ENCODE assay signal across 21 cellular contexts in the genomic region with DNA sequence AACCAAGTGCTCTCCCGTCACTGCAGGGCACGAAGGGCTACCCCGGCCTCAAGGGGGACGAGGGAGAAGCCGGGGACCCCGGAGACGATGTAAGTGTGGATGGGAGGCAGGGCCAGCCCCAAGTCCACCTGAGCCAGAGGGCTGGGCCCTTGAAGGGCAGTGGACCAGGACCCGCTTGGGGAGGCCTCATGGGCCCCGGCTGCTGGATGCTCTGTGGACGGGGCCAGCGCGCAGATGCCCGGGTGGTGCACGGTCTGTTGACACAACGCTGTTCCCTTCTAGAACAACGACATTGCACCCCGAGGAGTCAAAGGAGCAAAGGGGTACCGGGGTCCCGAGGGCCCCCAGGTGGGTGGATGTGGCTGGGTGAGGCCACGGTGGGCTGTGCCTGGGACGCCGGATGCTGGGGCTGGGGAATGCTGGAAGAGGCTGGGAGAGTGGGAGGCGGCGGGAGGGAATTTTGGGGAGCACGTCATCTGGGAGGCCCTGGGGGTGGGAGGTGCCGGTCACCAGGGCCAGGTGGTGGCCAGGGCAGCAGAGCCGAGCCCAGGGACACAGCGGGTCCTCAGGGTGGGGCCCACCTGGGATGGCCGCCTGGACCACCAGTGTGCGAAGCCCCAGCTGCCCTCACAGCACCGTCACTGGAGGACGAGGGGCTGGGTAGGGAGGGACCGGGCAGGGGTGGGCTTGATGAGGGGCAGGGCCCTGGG. TPM values are rescaled to one million over a fixed set of nuclear protein-coding genes. Genes with fewer than 3 reads are reported as not detected.
A peak's percentile ranks its signal among the peaks of the same experiment; 100 is the strongest.
DNase-seq lines count a peak whose midpoint lies in the region; ATAC-seq and TF ChIP-seq lines count a peak whose summit lies in the region.
"Had no signal": no experiment of that assay in that cellular context is flagged by ENCODE, and none has a peak within 500 bp of the region (broad histone marks: within the 10 kb centered on the region; RNA-seq: fewer than 3 reads in every experiment).

No MANE protein-coding gene starts in this region.

- no peak overlapping the region for H4K8ac ChIP-seq in H9 (replicated peaks; ENCODE audit: insufficient read length, low read depth, low read length)

- no peak overlapping the region for H2BK5ac ChIP-seq in H9 (ENCODE audit: insufficient read length, low read length)

- H3T11ph ChIP-seq in H9 (ENCODE audit: low read length) = no peak overlapping the region

- no peak overlapping the region for H4K5ac ChIP-seq in H9 (ENCODE audit: insufficient read length, low read depth, low read length)

- H4K91ac ChIP-seq in H9 (ENCODE audit: insufficient read length, low read depth, low read length) = no peak overlapping the region

- H2BK12ac ChIP-seq in H9 (ENCODE audit: insufficient read length, low read depth, low read length) = no peak overlapping the region

- intact Hi-C loops in right cardiac atrium (cut with DNase I) = no loop called here
- intact Hi-C loops in ovary (cut with DNase I) = no loop called here

- H3K36me3 Mint-ChIP-seq in H9 (ENCODE audit: insufficient read depth in 1 of 3, low read depth in 3 of 3) = peaks cover 8 to 35% (median 10%) of the 10 kb centered on the region in 3 experiments; a peak in 6 of 7 replicates
- H3K36me3 Mint-ChIP-seq: activated naive CD4-positive, alpha-beta T cell treated with anti-CD3 and anti-CD28 coated beads, Interleukin-2, amount 50 U/mL, for 72 hours had no signal

- H3K27me3 Mint-ChIP-seq in H9 (ENCODE audit: low read depth) = no peaks in the 10 kb centered on the region
- H3K27me3 Mint-ChIP-seq: activated CD4-positive, alpha-beta T cell treated with anti-CD3 and anti-CD28 coated beads for 36 hours; brain had no signal

- H3K4me3 Mint-ChIP-seq in H9 = no peak overlapping the region
- H3K4me3 Mint-ChIP-seq: activated CD4-positive, alpha-beta T cell treated with anti-CD3 and anti-CD28 coated beads for 36 hours; brain had no signal

- H3K9me3 ChIP-seq in H9 (ENCODE audit: control insufficient read depth, low read depth, low read length) (no peaks in the 10 kb centered on the region), MG63 (no peaks in the 10 kb centered on the region), right cardiac atrium (ENCODE audit: control insufficient read depth, low read length) (no peaks in the 10 kb centered on the region), ovary (no peaks in the 10 kb centered on the region)
- H3K9me3 ChIP-seq: SK-N-SH had no signal

- WGBS in H9 (ENCODE audit: extremely low coverage, insufficient read length, low lambda C conversion rate) = no CpG with 5 or more reads among the region's 33 CpGs
- WGBS in right cardiac atrium = 95% methylated on average over 33 of the region's 33 CpGs
- 89 to 93% (median 93%) methylated on average over 33 of the region's 33 CpGs for WGBS in ovary, 3 donors

- H3K27me3 ChIP-seq in H9 (ENCODE audit: insufficient read depth, low read length) (no peaks in the 10 kb centered on the region), MG63 (no peaks in the 10 kb centered on the region), right cardiac atrium (ENCODE audit: control insufficient read depth, insufficient read depth) (no peaks in the 10 kb centered on the region), ovary (no peaks in the 10 kb centered on the region)

- H2BK15ac ChIP-seq in H9 (ENCODE audit: low read depth, low read length) = no peak overlapping the region

- H2BK20ac ChIP-seq in H9 (ENCODE audit: low read depth, low read length, poor library complexity, severe bottlenecking) = no peak overlapping the region

- H2BK120ac ChIP-seq in H9 (ENCODE audit: low read depth, low read length, poor library complexity, severe bottlenecking) = no peak overlapping the region

- no peak for TF ChIP-seq POLR2A in ovary (IDR thresholded peaks at IDR 0.05)

- H3K36me3 ChIP-seq in MG63 (peaks cover 90% of the 10 kb centered on the region), ovary (no peaks in the 10 kb centered on the region)

- H3K4me3 ChIP-seq in MG63 (no peak overlapping the region), right cardiac atrium (ENCODE audit: low read length) (no peak overlapping the region), ovary (no peak overlapping the region)

- H3K56ac ChIP-seq in H9 (ENCODE audit: insufficient read length, low read depth, low read length) = no peak overlapping the region

- no peaks in the 10 kb centered on the region for H3K4me1 Mint-ChIP-seq in H9
- H3K4me1 Mint-ChIP-seq: activated CD4-positive, alpha-beta T cell treated with anti-CD3 and anti-CD28 coated beads for 36 hours; brain had no signal

- H3K9ac ChIP-seq in H9 (ENCODE audit: extremely low read depth, insufficient read length, low read length) = no peak overlapping the region
- H3K9ac ChIP-seq: SK-N-SH had no signal

- no peaks in the 10 kb centered on the region for H3K79me2 ChIP-seq in H9 (ENCODE audit: insufficient read depth, low read length)

- no peak overlapping the region for H3K4ac ChIP-seq in H9 (ENCODE audit: low read depth, low read length)

- H3K9me3 Mint-ChIP-seq in H9 = no peaks in the 10 kb centered on the region
- H3K9me3 Mint-ChIP-seq: activated naive CD4-positive, alpha-beta T cell treated with anti-CD3 and anti-CD28 coated beads, Interleukin-2, amount 50 U/mL, for 72 hours; brain had no signal

- no peak overlapping the region for H2AK5ac ChIP-seq in H9 (ENCODE audit: insufficient read length, low read length)

- H4K20me1 ChIP-seq in H9 (ENCODE audit: control insufficient read depth, insufficient read depth, insufficient read length) = no peaks in the 10 kb centered on the region

- H3K79me1 ChIP-seq in H9 (ENCODE audit: insufficient read depth, low read depth, low read length, poor library complexity, severe bottlenecking) = no peaks in the 10 kb centered on the region

- TF ChIP-seq CTCF in H9 (conservative IDR thresholded peaks at IDR 0.05) (no peak), ovary (IDR thresholded peaks at IDR 0.05) (no peak)

- H3K4me1 ChIP-seq in H9 (ENCODE audit: insufficient read depth, low read length) (no peaks in the 10 kb centered on the region), right cardiac atrium (ENCODE audit: control insufficient read depth, insufficient read depth, low read length) (no peaks in the 10 kb centered on the region), ovary (ENCODE audit: insufficient read depth) (no peaks in the 10 kb centered on the region)

- TF ChIP-seq EP300 in ovary (IDR thresholded peaks at IDR 0.05) = no peak

- H2AFZ ChIP-seq in H9 (ENCODE audit: low read length) = no peak overlapping the region

- H3K23ac ChIP-seq in H9 (ENCODE audit: insufficient read length, low read depth, low read length) = no peak overlapping the region

- H3K27ac ChIP-seq in H9 (ENCODE audit: insufficient read length, low read depth, low read length) (no peak overlapping the region), right cardiac atrium (ENCODE audit: low read length) (no peak overlapping the region), ovary (peak overlapping the region in 1 of 2 donors; percentile 38)

- ATAC-seq in right cardiac atrium (no peak), HG03175 (IDR thresholded peaks at IDR 0.05; ENCODE audit: unreplicated experiment) (no peak)
- ATAC-seq: activated CD4-positive, alpha-beta T cell treated with anti-CD3 and anti-CD28 coated beads for 36 hours; activated naive CD4-positive, alpha-beta T cell treated with anti-CD3 and anti-CD28 coated beads, Interleukin-2, amount 50 U/mL, for 72 hours had no signal

- no peak overlapping the region for H3K14ac ChIP-seq in H9 (ENCODE audit: insufficient read depth, low read length)

- no peak overlapping the region for H3K27ac Mint-ChIP-seq in H9
- H3K27ac Mint-ChIP-seq: activated CD4-positive, alpha-beta T cell treated with anti-CD3 and anti-CD28 coated beads for 36 hours; activated naive CD4-positive, alpha-beta T cell treated with anti-CD3 and anti-CD28 coated beads, Interleukin-2, amount 50 U/mL, for 72 hours; brain had no signal

- DNase-seq in H9 = peak; percentile 18
- peak; percentile 2 for DNase-seq in MG63
- peak; percentile 16 to 50 (median 47) for DNase-seq in right cardiac atrium
- peak in 4 of 5 donors; percentile 23 to 48 (median 32) for DNase-seq in ovary
- no peak for DNase-seq in pons (ENCODE audit: low spot score)
- no peak for DNase-seq in HPDE6-E6E7 (ENCODE audit: extremely low spot score)
- DNase-seq: activated CD8-positive, alpha-beta memory T cell treated with anti-CD3 and anti-CD28 coated beads, Interleukin-2, amount 50 U/mL, for 4 hours; cortex of kidney; hypothalamus; Karpas-422; NCI-H1092 treated with DMSO at 0.1 percent for 48 hours; NCI-H510A; SK-N-SH; stimulated activated CD4-positive, alpha-beta T cell treated with anti-CD3 and anti-CD28 coated beads, Interleukin-2, amount 100 ng/mL, for 24 hours; stimulated activated naive CD4-positive, alpha-beta T cell treated with Interleukin-2 at 50 U/mL for 16 hours; T-helper 9 cell; trophoblast cell had no signal

- H3K4me2 ChIP-seq in H9 (ENCODE audit: insufficient read depth, insufficient read length, low read length) = no peak overlapping the region
- H3K4me2 ChIP-seq: SK-N-SH had no signal

- H3K23me2 ChIP-seq in H9 (ENCODE audit: insufficient read length, low read depth, low read length, poor library complexity, severe bottlenecking) = no peaks in the 10 kb centered on the region

- H3K18ac ChIP-seq in H9 (ENCODE audit: insufficient read length, low read depth, low read length) = no peak overlapping the region

RNA-seq across cellular contexts. Expression of a gene that starts 17.5 kb away (rescaled TPM):
- total RNA-seq in H9 (2021) (193 and 194 TPM in 2 replicates), right cardiac atrium (100 to 1,000 TPM; 112 to 192 (median 171) TPM), ovary (100 to 1,000 TPM; 389 to 779 (median 731) TPM)
- 817 and 868 TPM in 2 replicates for total RNA-seq in MG63 (2014; rRNA removed; shearing (Covaris generic); ENCODE audit: low replicate concordance)
- polyA plus RNA-seq in right cardiac atrium (165 TPM), ovary (100 to 1,000 TPM; 112 to 905 TPM)

Comparison
In these comparisons a context has a peak if more than half of its experiments do, and no peak if none do; other contexts are left out.
1. DNase-seq: peak in H9 (single experiment), MG63 (single experiment), right cardiac atrium (3 of 3) and ovary (4 of 5); none in pons (single experiment) and HPDE6-E6E7 (single experiment).